1 cellular context compared by ENCODE assay signal in genomic region chr4:113349400-113349799, GRCh38.
TF ChIP-seq lines count a peak whose summit lies in the region.

No MANE protein-coding gene starts in this region.

TF ChIP-seq in GM23338, 12 proteins besides CTCF, POLR2A, EP300 and RAD21 (continued from another document):
- TF ChIP-seq, protein P1, sequence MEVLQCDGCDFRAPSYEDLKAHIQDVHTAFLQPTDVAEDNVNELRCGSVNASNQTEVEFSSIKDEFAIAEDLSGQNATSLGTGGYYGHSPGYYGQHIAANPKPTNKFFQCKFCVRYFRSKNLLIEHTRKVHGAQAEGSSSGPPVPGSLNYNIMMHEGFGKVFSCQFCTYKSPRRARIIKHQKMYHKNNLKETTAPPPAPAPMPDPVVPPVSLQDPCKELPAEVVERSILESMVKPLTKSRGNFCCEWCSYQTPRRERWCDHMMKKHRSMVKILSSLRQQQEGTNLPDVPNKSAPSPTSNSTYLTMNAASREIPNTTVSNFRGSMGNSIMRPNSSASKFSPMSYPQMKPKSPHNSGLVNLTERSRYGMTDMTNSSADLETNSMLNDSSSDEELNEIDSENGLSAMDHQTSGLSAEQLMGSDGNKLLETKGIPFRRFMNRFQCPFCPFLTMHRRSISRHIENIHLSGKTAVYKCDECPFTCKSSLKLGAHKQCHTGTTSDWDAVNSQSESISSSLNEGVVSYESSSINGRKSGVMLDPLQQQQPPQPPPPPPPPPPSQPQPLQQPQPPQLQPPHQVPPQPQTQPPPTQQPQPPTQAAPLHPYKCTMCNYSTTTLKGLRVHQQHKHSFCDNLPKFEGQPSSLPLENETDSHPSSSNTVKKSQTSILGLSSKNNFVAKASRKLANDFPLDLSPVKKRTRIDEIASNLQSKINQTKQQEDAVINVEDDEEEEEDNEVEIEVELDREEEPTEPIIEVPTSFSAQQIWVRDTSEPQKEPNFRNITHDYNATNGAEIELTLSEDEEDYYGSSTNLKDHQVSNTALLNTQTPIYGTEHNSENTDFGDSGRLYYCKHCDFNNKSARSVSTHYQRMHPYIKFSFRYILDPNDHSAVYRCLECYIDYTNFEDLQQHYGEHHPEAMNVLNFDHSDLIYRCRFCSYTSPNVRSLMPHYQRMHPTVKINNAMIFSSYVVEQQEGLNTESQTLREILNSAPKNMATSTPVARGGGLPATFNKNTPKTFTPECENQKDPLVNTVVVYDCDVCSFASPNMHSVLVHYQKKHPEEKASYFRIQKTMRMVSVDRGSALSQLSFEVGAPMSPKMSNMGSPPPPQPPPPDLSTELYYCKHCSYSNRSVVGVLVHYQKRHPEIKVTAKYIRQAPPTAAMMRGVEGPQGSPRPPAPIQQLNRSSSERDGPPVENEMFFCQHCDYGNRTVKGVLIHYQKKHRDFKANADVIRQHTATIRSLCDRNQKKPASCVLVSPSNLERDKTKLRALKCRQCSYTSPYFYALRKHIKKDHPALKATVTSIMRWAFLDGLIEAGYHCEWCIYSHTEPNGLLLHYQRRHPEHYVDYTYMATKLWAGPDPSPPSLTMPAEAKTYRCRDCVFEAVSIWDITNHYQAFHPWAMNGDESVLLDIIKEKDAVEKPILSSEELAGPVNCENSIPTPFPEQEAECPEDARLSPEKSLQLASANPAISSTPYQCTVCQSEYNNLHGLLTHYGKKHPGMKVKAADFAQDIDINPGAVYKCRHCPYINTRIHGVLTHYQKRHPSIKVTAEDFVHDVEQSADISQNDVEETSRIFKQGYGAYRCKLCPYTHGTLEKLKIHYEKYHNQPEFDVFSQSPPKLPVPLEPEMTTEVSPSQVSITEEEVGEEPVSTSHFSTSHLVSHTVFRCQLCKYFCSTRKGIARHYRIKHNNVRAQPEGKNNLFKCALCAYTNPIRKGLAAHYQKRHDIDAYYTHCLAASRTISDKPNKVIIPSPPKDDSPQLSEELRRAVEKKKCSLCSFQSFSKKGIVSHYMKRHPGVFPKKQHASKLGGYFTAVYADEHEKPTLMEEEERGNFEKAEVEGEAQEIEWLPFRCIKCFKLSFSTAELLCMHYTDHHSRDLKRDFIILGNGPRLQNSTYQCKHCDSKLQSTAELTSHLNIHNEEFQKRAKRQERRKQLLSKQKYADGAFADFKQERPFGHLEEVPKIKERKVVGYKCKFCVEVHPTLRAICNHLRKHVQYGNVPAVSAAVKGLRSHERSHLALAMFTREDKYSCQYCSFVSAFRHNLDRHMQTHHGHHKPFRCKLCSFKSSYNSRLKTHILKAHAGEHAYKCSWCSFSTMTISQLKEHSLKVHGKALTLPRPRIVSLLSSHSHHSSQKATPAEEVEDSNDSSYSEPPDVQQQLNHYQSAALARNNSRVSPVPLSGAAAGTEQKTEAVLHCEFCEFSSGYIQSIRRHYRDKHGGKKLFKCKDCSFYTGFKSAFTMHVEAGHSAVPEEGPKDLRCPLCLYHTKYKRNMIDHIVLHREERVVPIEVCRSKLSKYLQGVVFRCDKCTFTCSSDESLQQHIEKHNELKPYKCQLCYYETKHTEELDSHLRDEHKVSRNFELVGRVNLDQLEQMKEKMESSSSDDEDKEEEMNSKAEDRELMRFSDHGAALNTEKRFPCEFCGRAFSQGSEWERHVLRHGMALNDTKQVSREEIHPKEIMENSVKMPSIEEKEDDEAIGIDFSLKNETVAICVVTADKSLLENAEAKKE (CRISPR knock-in tag; IDR thresholded peaks at IDR 0.05): no peak
